1 cellular context compared by ENCODE assay signal in the genomic region with DNA sequence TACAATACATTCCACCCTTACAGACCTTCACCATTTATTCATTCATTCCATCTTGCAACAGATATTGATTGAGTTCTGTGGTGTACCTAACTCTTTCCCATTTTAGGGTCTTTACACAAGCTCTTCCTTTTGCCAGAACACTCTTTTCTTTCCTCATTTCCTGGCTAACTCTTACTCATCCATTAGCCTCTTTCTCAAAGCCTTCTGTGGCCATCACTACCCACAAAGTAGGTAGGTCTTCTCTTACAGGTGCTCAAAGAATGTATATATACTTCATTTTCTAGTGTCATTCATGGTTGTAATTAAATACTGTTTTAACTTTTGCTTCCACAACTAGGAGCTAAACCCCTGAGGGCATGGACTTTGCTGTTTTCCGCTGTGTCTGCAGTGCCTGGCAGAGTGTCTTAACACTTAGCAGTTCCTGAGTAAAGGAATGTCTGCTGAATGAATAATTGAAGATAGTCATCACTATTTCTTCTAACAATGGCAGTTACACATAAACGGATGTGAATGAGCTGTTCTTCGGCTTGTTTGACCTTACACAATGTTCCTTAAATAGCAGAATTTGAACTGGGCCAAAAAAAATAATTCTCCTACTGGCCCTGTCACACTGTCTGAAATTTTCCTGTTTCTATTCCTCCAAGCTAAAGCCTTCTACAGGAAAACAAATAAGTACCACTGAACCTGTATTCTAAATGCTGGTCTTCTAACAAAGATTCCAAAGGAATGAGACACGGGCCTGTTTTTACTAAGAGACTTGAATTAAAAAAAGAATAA.
TF ChIP-seq lines count a peak whose summit lies in the region.

No MANE protein-coding gene starts in this region.

TF ChIP-seq in IMR-90, 13 proteins besides CTCF, POLR2A, EP300 and RAD21 (continued from another document):
- TF ChIP-seq MAZ (IDR thresholded peaks at IDR 0.05; ENCODE audit: borderline replicate concordance, low read depth, low read length) (no peak), CEBPB (IDR thresholded peaks at IDR 0.05; ENCODE audit: low read depth, low read length) (peak; percentile 91), NFE2L2 (IDR thresholded peaks at IDR 0.05; ENCODE audit: low read depth, low read length) (no peak), MXI1 (IDR thresholded peaks at IDR 0.05; ENCODE audit: borderline replicate concordance, low read depth, low read length) (no peak)
- TF ChIP-seq, protein P1, sequence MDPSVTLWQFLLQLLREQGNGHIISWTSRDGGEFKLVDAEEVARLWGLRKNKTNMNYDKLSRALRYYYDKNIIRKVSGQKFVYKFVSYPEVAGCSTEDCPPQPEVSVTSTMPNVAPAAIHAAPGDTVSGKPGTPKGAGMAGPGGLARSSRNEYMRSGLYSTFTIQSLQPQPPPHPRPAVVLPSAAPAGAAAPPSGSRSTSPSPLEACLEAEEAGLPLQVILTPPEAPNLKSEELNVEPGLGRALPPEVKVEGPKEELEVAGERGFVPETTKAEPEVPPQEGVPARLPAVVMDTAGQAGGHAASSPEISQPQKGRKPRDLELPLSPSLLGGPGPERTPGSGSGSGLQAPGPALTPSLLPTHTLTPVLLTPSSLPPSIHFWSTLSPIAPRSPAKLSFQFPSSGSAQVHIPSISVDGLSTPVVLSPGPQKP (IDR thresholded peaks at IDR 0.05; ENCODE audit: borderline replicate concordance, low read depth, low read length): no peak
- TF ChIP-seq, protein P2, sequence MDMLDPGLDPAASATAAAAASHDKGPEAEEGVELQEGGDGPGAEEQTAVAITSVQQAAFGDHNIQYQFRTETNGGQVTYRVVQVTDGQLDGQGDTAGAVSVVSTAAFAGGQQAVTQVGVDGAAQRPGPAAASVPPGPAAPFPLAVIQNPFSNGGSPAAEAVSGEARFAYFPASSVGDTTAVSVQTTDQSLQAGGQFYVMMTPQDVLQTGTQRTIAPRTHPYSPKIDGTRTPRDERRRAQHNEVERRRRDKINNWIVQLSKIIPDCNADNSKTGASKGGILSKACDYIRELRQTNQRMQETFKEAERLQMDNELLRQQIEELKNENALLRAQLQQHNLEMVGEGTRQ (IDR thresholded peaks at IDR 0.05; ENCODE audit: low read depth, low read length): no peak
